Comparison of ENCODE assay signal across 14 cellular contexts in genomic region chr5:150499437-150499956, GRCh38. TPM values are rescaled to one million over a fixed set of nuclear protein-coding genes. Genes with fewer than 3 reads are reported as not detected.
DNase-seq lines count a peak whose midpoint lies in the region; ATAC-seq, FAIRE-seq and TF ChIP-seq lines count a peak whose summit lies in the region.
"Had no signal": no experiment of that assay in that cellular context is flagged by ENCODE, and none has a peak within 500 bp of the region (broad histone marks: within the 10 kb centered on the region; RNA-seq: fewer than 3 reads in every experiment).

No MANE protein-coding gene starts in this region.

- peak; percentile 79 for FAIRE-seq in urothelium cell line (lab: Jason Lieb, UNC)

- TF ChIP-seq CTCF in heart right ventricle (IDR thresholded peaks at IDR 0.05) (no peak), WTC11 (IDR thresholded peaks at IDR 0.05) (no peak), lung (IDR thresholded peaks at IDR 0.05; ENCODE audit: control extremely low read depth, extremely low read depth) (no peak)

- ATAC-seq in heart right ventricle (no peak), left ventricle myocardium superior (no peak), WTC11 (no peak), lung (ENCODE audit: insufficient read depth, low FRiP score) (no peak)

- no peaks in the 10 kb centered on the region for H3K9me3 ChIP-seq in heart right ventricle
- H3K9me3 ChIP-seq in lung (ENCODE audit: control insufficient read depth in 2 of 2, insufficient read depth in 1 of 2, low read length in 1 of 2), result no peaks in the 10 kb centered on the region
- H3K9me3 ChIP-seq: Peyer's patch, right atrium auricular region had no signal

- H3K4me3 ChIP-seq in heart right ventricle, result no peak overlapping the region
- no peak overlapping the region for H3K4me3 ChIP-seq in lung
- H3K4me3 ChIP-seq: Peyer's patch, right atrium auricular region had no signal

- H3K27me3 ChIP-seq in heart right ventricle (no peaks in the 10 kb centered on the region), lung (ENCODE audit: control insufficient read depth, insufficient read depth) (no peaks in the 10 kb centered on the region)
- H3K27me3 ChIP-seq: Peyer's patch, right atrium auricular region had no signal

- H3K27ac Mint-ChIP-seq in WTC11, result peak overlapping the region; percentile 62; the same call in 1 of the 2 replicates
- H3K27ac Mint-ChIP-seq: immature natural killer cell had no signal

- peaks cover 0 to 35% (median 0%) of the 10 kb centered on the region in 9 donors for H3K36me3 ChIP-seq in heart right ventricle
- no peaks in the 10 kb centered on the region for H3K36me3 ChIP-seq in lung (ENCODE audit: control insufficient read depth in 2 of 2, insufficient read depth in 2 of 2, low read length in 2 of 2)
- H3K36me3 ChIP-seq: right atrium auricular region had no signal

- intact Hi-C loops in heart right ventricle (cut with DNase I), result no loop called here
- intact Hi-C loops in left ventricle myocardium superior (cut with micrococcal nuclease), result no loop called here

- H3K27ac ChIP-seq in heart right ventricle, result peak overlapping the region in 9 of 10 donors; percentile 78 to 93 (median 85)
- peak overlapping the region; percentile 21 to 50 for H3K27ac ChIP-seq in lung (ENCODE audit: low read depth in 1 of 2, low read length in 1 of 2)
- H3K27ac ChIP-seq: VCaP had no signal

- POLR2A ChIA-PET in WTC11 (lab: Charles Lee), result interaction anchor here (0.8 to 2.0 kb wide), 2 partner anchors 10 to 13 kb away, joined by 4 to 5 read pairs; no protein-coding TSS in a partner anchor

- no peaks in the 10 kb centered on the region for H3K27me3 Mint-ChIP-seq in WTC11 (ENCODE audit: low read depth)

- WGBS in heart right ventricle, 2 donors, result 65 to 69% methylated on average over 7 of the region's 7 CpGs
- 81 to 87% methylated on average over 7 of the region's 7 CpGs for WGBS in lung, 2 donors

- CTCF ChIA-PET in WTC11 (lab: Charles Lee), result interaction anchor here (2.0 to 3.2 kb wide), 3 partner anchors 14 to 45 kb away, joined by 14 to 24 read pairs (median 15); no protein-coding TSS in a partner anchor

- no peaks in the 10 kb centered on the region; the same call in 1 of the 2 replicates for H3K36me3 Mint-ChIP-seq in WTC11
- H3K36me3 Mint-ChIP-seq: immature natural killer cell had no signal

- no peak overlapping the region for H3K4me3 Mint-ChIP-seq in WTC11
- H3K4me3 Mint-ChIP-seq: immature natural killer cell had no signal

- no peaks in the 10 kb centered on the region for H3K9me3 Mint-ChIP-seq in WTC11
- H3K9me3 Mint-ChIP-seq: immature natural killer cell had no signal

- DNase-seq in heart right ventricle (no peak), left ventricle myocardium superior (no peak), WTC11 (ENCODE audit: low spot score) (no peak), lung (ENCODE audit: low spot score) (no peak), urothelium cell line (ENCODE audit: low spot score) (no peak), DMS53 (lab: John Stamatoyannopoulos, UW) (no peak), D341Med (ENCODE audit: low spot score) (no peak)
- no peak for DNase-seq in activated effector memory CD4-positive, alpha-beta T cell treated with anti-CD3 and anti-CD28 coated beads, Interleukin-2, amount 50 U/mL, for 16 hours
- DNase-seq: activated effector memory CD4-positive, alpha-beta T cell treated with Interleukin-2 at 50 U/mL for 16 hours; immature natural killer cell; NCI-H1105 treated with DMSO at 0.1 percent for 48 hours; Peyer's patch had no signal

- H3K4me1 ChIP-seq in heart right ventricle, result peaks cover 52 to 90% (median 86%) of the 10 kb centered on the region in 9 donors
- H3K4me1 ChIP-seq in lung (ENCODE audit: control insufficient read depth in 2 of 2, insufficient read depth in 2 of 2, low read length in 2 of 2), result peaks cover 54 to 65% of the 10 kb centered on the region in 2 donors

- H3K4me1 Mint-ChIP-seq in WTC11, result peaks cover 63% of the 10 kb centered on the region
- H3K4me1 Mint-ChIP-seq: immature natural killer cell had no signal

TF ChIP-seq in WTC11, 78 proteins besides CTCF, POLR2A, EP300 and RAD21:
- TF ChIP-seq ZBTB43 (CRISPR knock-in tag; IDR thresholded peaks at IDR 0.05), result no peak
TF ChIP-seq in WTC11: peak in this region for 0.

RNA-seq across cellular contexts. Expression of gene NDST1, which starts 8.4 kb away (rescaled TPM):
- total RNA-seq in heart right ventricle, result 10 to 100 TPM; 50.3 to 86.1 (median 61.5) TPM
- 10 to 100 TPM; 14.8 to 15.9 TPM for polyA plus RNA-seq in heart right ventricle
- total RNA-seq in left ventricle myocardium superior, result 57.9 TPM
- total RNA-seq in WTC11 (2021), result 58.1 to 69.9 TPM (median 61.5 TPM) in 3 replicates
- total RNA-seq in lung, result 100 to 1,000 TPM in 1 of 2 donors, 10 to 100 TPM in 1; 71.6 to 145 TPM
- polyA plus RNA-seq in lung, result 10 to 100 TPM; 45.6 to 49.8 TPM

RNA-seq across cellular contexts. Expression of gene RPS14, which starts 50.0 kb away (rescaled TPM):
- total RNA-seq in heart right ventricle (1,000 to 10,000 TPM in 9 of 10 donors, 100 to 1,000 TPM in 1; 984 to 1,344 (median 1,239) TPM), left ventricle myocardium superior (1,255 TPM), WTC11 (2021) (2,564 to 2,814 TPM (median 2,812 TPM) in 3 replicates), lung (1,000 to 10,000 TPM; 1,065 to 1,395 TPM)
- polyA plus RNA-seq in heart right ventricle (1,000 to 10,000 TPM; 1,373 to 4,233 TPM), lung (1,000 to 10,000 TPM; 3,509 to 4,623 TPM)
